1 cellular context compared by ENCODE assay signal in the genomic region with DNA sequence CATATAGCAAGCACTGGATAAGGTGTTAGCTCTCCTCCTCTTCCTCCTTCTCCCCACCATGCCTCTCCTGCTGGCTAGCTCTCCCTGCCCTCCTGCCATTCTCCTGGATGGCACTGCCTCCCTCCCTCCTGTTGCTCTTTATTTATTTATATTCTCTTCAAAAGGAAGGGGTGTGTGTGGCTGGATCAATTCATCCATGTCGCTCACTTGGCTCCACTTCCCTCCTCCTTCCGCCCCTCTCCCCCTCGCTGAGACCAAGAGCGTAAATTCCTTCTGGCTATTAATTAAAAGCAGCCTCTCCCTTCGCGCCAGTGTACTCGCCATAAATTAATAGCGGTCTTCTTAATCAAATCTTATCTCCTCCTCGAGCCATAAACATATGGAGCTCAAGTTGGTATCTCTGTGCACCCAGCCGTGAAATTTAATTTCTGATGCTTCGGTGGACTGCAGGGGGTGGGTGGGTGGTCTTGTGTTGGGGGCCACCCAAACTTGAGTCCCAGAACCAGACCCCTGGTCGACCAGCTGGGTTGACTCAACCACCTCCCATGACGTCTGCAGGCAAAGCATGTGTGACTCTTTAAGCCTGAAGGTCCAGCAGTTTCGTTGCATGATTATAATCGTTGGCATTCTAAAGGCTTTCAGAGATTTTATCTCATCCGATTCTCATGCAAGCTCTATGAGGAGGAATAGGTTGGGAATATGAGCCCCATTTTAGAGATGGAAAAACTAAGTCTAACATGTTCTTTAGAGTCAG.
TF ChIP-seq lines count a peak whose summit lies in the region.

No MANE protein-coding gene starts in this region.

TF ChIP-seq in SK-N-SH, 30 proteins besides CTCF, POLR2A, EP300 and RAD21 (continued from another document):
- TF ChIP-seq, protein P1, sequence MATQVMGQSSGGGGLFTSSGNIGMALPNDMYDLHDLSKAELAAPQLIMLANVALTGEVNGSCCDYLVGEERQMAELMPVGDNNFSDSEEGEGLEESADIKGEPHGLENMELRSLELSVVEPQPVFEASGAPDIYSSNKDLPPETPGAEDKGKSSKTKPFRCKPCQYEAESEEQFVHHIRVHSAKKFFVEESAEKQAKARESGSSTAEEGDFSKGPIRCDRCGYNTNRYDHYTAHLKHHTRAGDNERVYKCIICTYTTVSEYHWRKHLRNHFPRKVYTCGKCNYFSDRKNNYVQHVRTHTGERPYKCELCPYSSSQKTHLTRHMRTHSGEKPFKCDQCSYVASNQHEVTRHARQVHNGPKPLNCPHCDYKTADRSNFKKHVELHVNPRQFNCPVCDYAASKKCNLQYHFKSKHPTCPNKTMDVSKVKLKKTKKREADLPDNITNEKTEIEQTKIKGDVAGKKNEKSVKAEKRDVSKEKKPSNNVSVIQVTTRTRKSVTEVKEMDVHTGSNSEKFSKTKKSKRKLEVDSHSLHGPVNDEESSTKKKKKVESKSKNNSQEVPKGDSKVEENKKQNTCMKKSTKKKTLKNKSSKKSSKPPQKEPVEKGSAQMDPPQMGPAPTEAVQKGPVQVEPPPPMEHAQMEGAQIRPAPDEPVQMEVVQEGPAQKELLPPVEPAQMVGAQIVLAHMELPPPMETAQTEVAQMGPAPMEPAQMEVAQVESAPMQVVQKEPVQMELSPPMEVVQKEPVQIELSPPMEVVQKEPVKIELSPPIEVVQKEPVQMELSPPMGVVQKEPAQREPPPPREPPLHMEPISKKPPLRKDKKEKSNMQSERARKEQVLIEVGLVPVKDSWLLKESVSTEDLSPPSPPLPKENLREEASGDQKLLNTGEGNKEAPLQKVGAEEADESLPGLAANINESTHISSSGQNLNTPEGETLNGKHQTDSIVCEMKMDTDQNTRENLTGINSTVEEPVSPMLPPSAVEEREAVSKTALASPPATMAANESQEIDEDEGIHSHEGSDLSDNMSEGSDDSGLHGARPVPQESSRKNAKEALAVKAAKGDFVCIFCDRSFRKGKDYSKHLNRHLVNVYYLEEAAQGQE (IDR thresholded peaks at IDR 0.05; ENCODE audit: low read depth, low read length) = no peak
- TF ChIP-seq, protein P2, sequence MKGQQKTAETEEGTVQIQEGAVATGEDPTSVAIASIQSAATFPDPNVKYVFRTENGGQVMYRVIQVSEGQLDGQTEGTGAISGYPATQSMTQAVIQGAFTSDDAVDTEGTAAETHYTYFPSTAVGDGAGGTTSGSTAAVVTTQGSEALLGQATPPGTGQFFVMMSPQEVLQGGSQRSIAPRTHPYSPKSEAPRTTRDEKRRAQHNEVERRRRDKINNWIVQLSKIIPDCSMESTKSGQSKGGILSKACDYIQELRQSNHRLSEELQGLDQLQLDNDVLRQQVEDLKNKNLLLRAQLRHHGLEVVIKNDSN (IDR thresholded peaks at IDR 0.05; ENCODE audit: borderline replicate concordance, low read depth) = no peak
- no peak for TF ChIP-seq NFIC (IDR thresholded peaks at IDR 0.05; ENCODE audit: borderline replicate concordance)
- no peak for TF ChIP-seq FOXM1 (IDR thresholded peaks at IDR 0.05; ENCODE audit: low read depth)
- TF ChIP-seq, protein P3, sequence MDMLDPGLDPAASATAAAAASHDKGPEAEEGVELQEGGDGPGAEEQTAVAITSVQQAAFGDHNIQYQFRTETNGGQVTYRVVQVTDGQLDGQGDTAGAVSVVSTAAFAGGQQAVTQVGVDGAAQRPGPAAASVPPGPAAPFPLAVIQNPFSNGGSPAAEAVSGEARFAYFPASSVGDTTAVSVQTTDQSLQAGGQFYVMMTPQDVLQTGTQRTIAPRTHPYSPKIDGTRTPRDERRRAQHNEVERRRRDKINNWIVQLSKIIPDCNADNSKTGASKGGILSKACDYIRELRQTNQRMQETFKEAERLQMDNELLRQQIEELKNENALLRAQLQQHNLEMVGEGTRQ (IDR thresholded peaks at IDR 0.05; ENCODE audit: borderline replicate concordance, low read depth, low read length) = no peak
- TF ChIP-seq SIN3A (IDR thresholded peaks at IDR 0.05; ENCODE audit: borderline replicate concordance, low read depth, low read length) = no peak
- no peak for TF ChIP-seq MXI1 (IDR thresholded peaks at IDR 0.05; ENCODE audit: low read depth, low read length)
- no peak for TF ChIP-seq TAF1 (IDR thresholded peaks at IDR 0.05; ENCODE audit: borderline replicate concordance, low read depth, low read length)
- TF ChIP-seq NRF1 (IDR thresholded peaks at IDR 0.05; ENCODE audit: low read depth, low read length) = no peak
- no peak for TF ChIP-seq TEAD4 (IDR thresholded peaks at IDR 0.05; ENCODE audit: borderline replicate concordance, insufficient read depth)
- no peak for TF ChIP-seq SMC3 (IDR thresholded peaks at IDR 0.05; ENCODE audit: low read depth, low read length)
- TF ChIP-seq, protein P4, sequence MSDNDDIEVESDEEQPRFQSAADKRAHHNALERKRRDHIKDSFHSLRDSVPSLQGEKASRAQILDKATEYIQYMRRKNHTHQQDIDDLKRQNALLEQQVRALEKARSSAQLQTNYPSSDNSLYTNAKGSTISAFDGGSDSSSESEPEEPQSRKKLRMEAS (IDR thresholded peaks at IDR 0.05; ENCODE audit: low read depth) = no peak
- TF ChIP-seq RCOR1 (IDR thresholded peaks at IDR 0.05; ENCODE audit: low read length) = peak; percentile 96
- TF ChIP-seq MEF2A (IDR thresholded peaks at IDR 0.05; ENCODE audit: borderline replicate concordance, low read depth) = no peak
- no peak for TF ChIP-seq GABPA (IDR thresholded peaks at IDR 0.05; ENCODE audit: low read depth)
- TF ChIP-seq EZH2phosphoT487 (IDR thresholded peaks at IDR 0.05; ENCODE audit: borderline replicate concordance, low read depth) = no peak
- TF ChIP-seq YY1 (IDR thresholded peaks at IDR 0.05; ENCODE audit: low read depth) = no peak
- TF ChIP-seq POLR2AphosphoS5 (IDR thresholded peaks at IDR 0.05; ENCODE audit: low read depth, low read length) = no peak
- TF ChIP-seq FOXJ3 (CRISPR knock-in tag; IDR thresholded peaks at IDR 0.05) = peak; percentile 57; the same call in 1 of the 2 replicates
- TF ChIP-seq TCF12 (IDR thresholded peaks at IDR 0.05) = peak; percentile 44; the same call in 1 of the 2 replicates
- TF ChIP-seq RFX5 (IDR thresholded peaks at IDR 0.05; ENCODE audit: low read length) = no peak
- TF ChIP-seq, protein P5, sequence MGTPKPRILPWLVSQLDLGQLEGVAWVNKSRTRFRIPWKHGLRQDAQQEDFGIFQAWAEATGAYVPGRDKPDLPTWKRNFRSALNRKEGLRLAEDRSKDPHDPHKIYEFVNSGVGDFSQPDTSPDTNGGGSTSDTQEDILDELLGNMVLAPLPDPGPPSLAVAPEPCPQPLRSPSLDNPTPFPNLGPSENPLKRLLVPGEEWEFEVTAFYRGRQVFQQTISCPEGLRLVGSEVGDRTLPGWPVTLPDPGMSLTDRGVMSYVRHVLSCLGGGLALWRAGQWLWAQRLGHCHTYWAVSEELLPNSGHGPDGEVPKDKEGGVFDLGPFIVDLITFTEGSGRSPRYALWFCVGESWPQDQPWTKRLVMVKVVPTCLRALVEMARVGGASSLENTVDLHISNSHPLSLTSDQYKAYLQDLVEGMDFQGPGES (IDR thresholded peaks at IDR 0.05; ENCODE audit: low read depth, low read length) = no peak
- TF ChIP-seq, protein P6, sequence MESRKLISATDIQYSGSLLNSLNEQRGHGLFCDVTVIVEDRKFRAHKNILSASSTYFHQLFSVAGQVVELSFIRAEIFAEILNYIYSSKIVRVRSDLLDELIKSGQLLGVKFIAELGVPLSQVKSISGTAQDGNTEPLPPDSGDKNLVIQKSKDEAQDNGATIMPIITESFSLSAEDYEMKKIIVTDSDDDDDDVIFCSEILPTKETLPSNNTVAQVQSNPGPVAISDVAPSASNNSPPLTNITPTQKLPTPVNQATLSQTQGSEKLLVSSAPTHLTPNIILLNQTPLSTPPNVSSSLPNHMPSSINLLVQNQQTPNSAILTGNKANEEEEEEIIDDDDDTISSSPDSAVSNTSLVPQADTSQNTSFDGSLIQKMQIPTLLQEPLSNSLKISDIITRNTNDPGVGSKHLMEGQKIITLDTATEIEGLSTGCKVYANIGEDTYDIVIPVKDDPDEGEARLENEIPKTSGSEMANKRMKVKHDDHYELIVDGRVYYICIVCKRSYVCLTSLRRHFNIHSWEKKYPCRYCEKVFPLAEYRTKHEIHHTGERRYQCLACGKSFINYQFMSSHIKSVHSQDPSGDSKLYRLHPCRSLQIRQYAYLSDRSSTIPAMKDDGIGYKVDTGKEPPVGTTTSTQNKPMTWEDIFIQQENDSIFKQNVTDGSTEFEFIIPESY (IDR thresholded peaks at IDR 0.05; ENCODE audit: borderline replicate concordance, low read depth) = no peak
- TF ChIP-seq CHD2 (IDR thresholded peaks at IDR 0.05; ENCODE audit: low read length, partially characterized antibody) = no peak
- TF ChIP-seq GATA2 (CRISPR knock-in tag; IDR thresholded peaks at IDR 0.05) = peak; percentile 71
- TF ChIP-seq JUND (IDR thresholded peaks at IDR 0.05) = no peak
- TF ChIP-seq, protein P7, sequence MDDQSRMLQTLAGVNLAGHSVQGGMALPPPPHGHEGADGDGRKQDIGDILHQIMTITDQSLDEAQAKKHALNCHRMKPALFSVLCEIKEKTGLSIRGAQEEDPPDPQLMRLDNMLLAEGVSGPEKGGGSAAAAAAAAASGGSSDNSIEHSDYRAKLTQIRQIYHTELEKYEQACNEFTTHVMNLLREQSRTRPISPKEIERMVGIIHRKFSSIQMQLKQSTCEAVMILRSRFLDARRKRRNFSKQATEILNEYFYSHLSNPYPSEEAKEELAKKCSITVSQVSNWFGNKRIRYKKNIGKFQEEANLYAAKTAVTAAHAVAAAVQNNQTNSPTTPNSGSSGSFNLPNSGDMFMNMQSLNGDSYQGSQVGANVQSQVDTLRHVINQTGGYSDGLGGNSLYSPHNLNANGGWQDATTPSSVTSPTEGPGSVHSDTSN (IDR thresholded peaks at IDR 0.05) = no peak
- TF ChIP-seq RXRA (IDR thresholded peaks at IDR 0.05; ENCODE audit: borderline replicate concordance, low read depth) = no peak
